In the genomic region with DNA sequence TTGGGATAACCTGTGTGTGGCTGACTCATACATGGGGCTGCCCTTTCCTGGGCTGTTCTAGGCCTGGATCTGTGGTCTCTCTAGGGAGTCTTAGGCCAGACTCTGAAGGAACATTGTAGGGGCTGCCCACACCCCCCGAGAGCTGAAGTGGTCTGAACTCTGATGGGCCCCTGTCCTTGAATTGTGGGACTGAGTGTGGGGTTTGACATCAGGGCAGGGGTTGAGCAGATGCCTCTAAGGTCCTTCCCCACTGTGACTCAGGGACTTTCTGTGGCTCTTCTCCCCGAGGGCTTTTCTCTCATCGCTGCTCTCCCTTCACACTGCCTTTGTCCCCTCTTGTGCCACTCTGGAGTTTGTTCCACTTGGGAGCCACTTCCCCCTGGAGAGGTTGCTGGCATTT, we compare ENCODE assay signal across 19 cellular contexts.
DNase-seq lines count a peak whose midpoint lies in the region; ATAC-seq, FAIRE-seq and TF ChIP-seq lines count a peak whose summit lies in the region.
"Had no signal": no experiment of that assay in that cellular context is flagged by ENCODE, and none has a peak within 500 bp of the region (broad histone marks: within the 10 kb centered on the region; RNA-seq: fewer than 3 reads in every experiment).

No MANE protein-coding gene starts in this region.

- TF ChIP-seq EP300 in upper lobe of left lung (IDR thresholded peaks at IDR 0.05), result no peak

- no peak overlapping the region for H3K4me3 ChIP-seq in RWPE2 (ENCODE audit: severe bottlenecking)
- no peak overlapping the region for H3K4me3 ChIP-seq in bronchial epithelial cell (ENCODE audit: low read depth, low read length)
- no peak overlapping the region for H3K4me3 ChIP-seq in neuronal stem cell (ENCODE audit: low read length in 2 of 2)
- no peak overlapping the region for H3K4me3 ChIP-seq in upper lobe of left lung
- H3K4me3 ChIP-seq: BLaER1 treated with 17β-estradiol and CSF1 and Interleukin-3, amounts not matched to agents 10 nM and 100 nM; GM12878; GM23338 had no signal

- H2BK120ac ChIP-seq in neuronal stem cell (ENCODE audit: low read depth, low read length), result no peak overlapping the region

- H3K9me3 ChIP-seq in RWPE2 (ENCODE audit: severe bottlenecking), result no peaks in the 10 kb centered on the region
- H3K9me3 ChIP-seq in neuronal stem cell (replicated peaks in 1 of 2; ENCODE audit: control insufficient read depth in 2 of 2, insufficient read depth in 1 of 2, low read depth in 1 of 2, low read length in 2 of 2), result no peaks in the 10 kb centered on the region
- no peaks in the 10 kb centered on the region for H3K9me3 ChIP-seq in upper lobe of left lung

- TF ChIP-seq CTCF in RWPE2 (IDR thresholded peaks at IDR 0.05; ENCODE audit: poor library complexity, severe bottlenecking) (no peak), bronchial epithelial cell (IDR thresholded peaks at IDR 0.05; ENCODE audit: insufficient read depth, low read length, severe bottlenecking) (no peak), upper lobe of left lung (IDR thresholded peaks at IDR 0.05) (no peak)

- peak overlapping the region; percentile 60 for H3K27ac Mint-ChIP-seq in stimulated activated naive B cell treated with anti-CD40 and anti-IgM and Interleukin-4, amounts not matched to agents 10 μg/mL and 1 μg/mL and 100 μg/mL, for 72 hours
- H3K27ac Mint-ChIP-seq: B cell; CD4-positive, CD25-positive, alpha-beta regulatory T cell; CD8-positive, alpha-beta memory T cell; GM23338 had no signal

- WGBS in neuronal stem cell (ENCODE audit: extremely low coverage in 2 of 2, insufficient read length in 2 of 2, insufficient replicate concordance in 1 of 2), 2 donors, result no CpG with 5 or more reads among the region's 3 CpGs
- WGBS in upper lobe of left lung, 2 donors, result 25 to 49% methylated on average over 2 to 3 of the region's 3 CpGs

- H3K4me1 ChIP-seq in RWPE2 (ENCODE audit: insufficient read depth, poor library complexity, severe bottlenecking) (no peaks in the 10 kb centered on the region), neuronal stem cell (ENCODE audit: control insufficient read depth in 2 of 2, insufficient read depth in 1 of 2, low read depth in 1 of 2, low read length in 2 of 2) (peaks cover 0 to 4% of the 10 kb centered on the region in 2 donors), upper lobe of left lung (no peaks in the 10 kb centered on the region)

- H3K9ac ChIP-seq in neuronal stem cell (ENCODE audit: low read depth, low read length, poor library complexity), result no peak overlapping the region
- H3K9ac ChIP-seq: BLaER1 treated with 17β-estradiol and CSF1 and Interleukin-3, amounts not matched to agents 10 nM and 100 nM had no signal

- no peak overlapping the region for H3K23ac ChIP-seq in neuronal stem cell (ENCODE audit: low read depth, low read length, poor library complexity)

- no peaks in the 10 kb centered on the region for H3K79me1 ChIP-seq in neuronal stem cell (ENCODE audit: low read depth, low read length)

- H3K4ac ChIP-seq in neuronal stem cell (ENCODE audit: low read length), result no peak overlapping the region

- H2BK5ac ChIP-seq in neuronal stem cell (ENCODE audit: low read length), result no peak overlapping the region

- peaks cover 0 to 2% of the 10 kb centered on the region in 2 donors for H3K36me3 Mint-ChIP-seq in stimulated activated naive B cell treated with anti-CD40 and anti-IgM and Interleukin-4, amounts not matched to agents 10 μg/mL and 1 μg/mL and 100 μg/mL, for 72 hours
- H3K36me3 Mint-ChIP-seq: CD4-positive, CD25-positive, alpha-beta regulatory T cell; CD8-positive, alpha-beta memory T cell had no signal

- H2BK15ac ChIP-seq in neuronal stem cell (ENCODE audit: low read length), result no peak overlapping the region

- no peak overlapping the region for H2AFZ ChIP-seq in neuronal stem cell (ENCODE audit: low read length)
- H2AFZ ChIP-seq: GM23338 had no signal

- H3K36me3 ChIP-seq in RWPE2 (ENCODE audit: low read depth) (no peaks in the 10 kb centered on the region), bronchial epithelial cell (ENCODE audit: control insufficient read depth, insufficient read depth, low read length) (no peaks in the 10 kb centered on the region), neuronal stem cell (replicated peaks in 1 of 2; ENCODE audit: control insufficient read depth in 2 of 2, insufficient read depth in 2 of 2, low read length in 2 of 2) (no peaks in the 10 kb centered on the region), upper lobe of left lung (no peaks in the 10 kb centered on the region)
- H3K36me3 ChIP-seq: BLaER1 treated with 17β-estradiol and CSF1 and Interleukin-3, amounts not matched to agents 10 nM and 100 nM had no signal

- no peak for TF ChIP-seq POLR2A in upper lobe of left lung (IDR thresholded peaks at IDR 0.05)

- peaks cover 14 to 24% of the 10 kb centered on the region in 2 donors for H3K27me3 Mint-ChIP-seq in stimulated activated naive B cell treated with anti-CD40 and anti-IgM and Interleukin-4, amounts not matched to agents 10 μg/mL and 1 μg/mL and 100 μg/mL, for 72 hours

- H3K4me2 ChIP-seq in neuronal stem cell (ENCODE audit: insufficient read depth, low read length, poor library complexity, severe bottlenecking), result no peak overlapping the region
- H3K4me2 ChIP-seq: BLaER1 treated with 17β-estradiol and CSF1 and Interleukin-3, amounts not matched to agents 10 nM and 100 nM; GM23338 had no signal

- peaks cover 1 to 4% of the 10 kb centered on the region in 2 donors for H3K9me3 Mint-ChIP-seq in stimulated activated naive B cell treated with anti-CD40 and anti-IgM and Interleukin-4, amounts not matched to agents 10 μg/mL and 1 μg/mL and 100 μg/mL, for 72 hours
- H3K9me3 Mint-ChIP-seq: GM23338 had no signal

- no peak overlapping the region for H2AK5ac ChIP-seq in neuronal stem cell (ENCODE audit: low read depth, low read length)

- no peak overlapping the region for H3K27ac ChIP-seq in RWPE2 (ENCODE audit: poor library complexity, severe bottlenecking)
- H3K27ac ChIP-seq in neuronal stem cell (replicated peaks; ENCODE audit: low read length), result no peak overlapping the region
- no peak overlapping the region for H3K27ac ChIP-seq in upper lobe of left lung
- H3K27ac ChIP-seq: BLaER1 treated with 17β-estradiol and CSF1 and Interleukin-3, amounts not matched to agents 10 nM and 100 nM had no signal

- no peak for FAIRE-seq in bronchial epithelial cell (lab: Jason Lieb, UNC)
- FAIRE-seq: GM12878, H54 had no signal

- no peaks in the 10 kb centered on the region for H3K4me1 Mint-ChIP-seq in stimulated activated naive B cell treated with anti-CD40 and anti-IgM and Interleukin-4, amounts not matched to agents 10 μg/mL and 1 μg/mL and 100 μg/mL, for 72 hours
- H3K4me1 Mint-ChIP-seq: B cell; CD4-positive, CD25-positive, alpha-beta regulatory T cell; CD8-positive, alpha-beta memory T cell had no signal

- H3K18ac ChIP-seq in neuronal stem cell (ENCODE audit: low read length), result no peak overlapping the region

- ATAC-seq in RWPE2 (ENCODE audit: low read depth) (peak; percentile 21; the same call in 1 of the 3 replicates), GM21723 (IDR thresholded peaks at IDR 0.05; ENCODE audit: unreplicated experiment) (no peak), upper lobe of left lung (ENCODE audit: low FRiP score in 2 of 2) (no peak)
- ATAC-seq in stimulated activated naive B cell treated with anti-CD40 and anti-IgM and Interleukin-4, amounts not matched to agents 10 μg/mL and 1 μg/mL and 100 μg/mL, for 72 hours (replicated peaks), result no peak

- H3K4me3 Mint-ChIP-seq in stimulated activated naive B cell treated with anti-CD40 and anti-IgM and Interleukin-4, amounts not matched to agents 10 μg/mL and 1 μg/mL and 100 μg/mL, for 72 hours, result no peak overlapping the region
- H3K4me3 Mint-ChIP-seq: B cell; CD4-positive, CD25-positive, alpha-beta regulatory T cell; CD8-positive, alpha-beta memory T cell; GM23338 had no signal

- no peak overlapping the region for H4K91ac ChIP-seq in neuronal stem cell (ENCODE audit: low read depth, low read length, poor library complexity)

- peak overlapping the region; percentile 51 for H3K14ac ChIP-seq in neuronal stem cell (ENCODE audit: low read length)

- H2BK12ac ChIP-seq in neuronal stem cell (ENCODE audit: low read length), result no peak overlapping the region

- H3K27me3 ChIP-seq in RWPE2 (ENCODE audit: insufficient read depth, poor library complexity, severe bottlenecking), result peaks cover 2% of the 10 kb centered on the region
- peaks cover 2% of the 10 kb centered on the region for H3K27me3 ChIP-seq in bronchial epithelial cell (ENCODE audit: control insufficient read depth, insufficient read depth, low read length)
- peaks cover 0 to 10% (median 0%) of the 10 kb centered on the region in 3 experiments for H3K27me3 ChIP-seq in neuronal stem cell (ENCODE audit: control insufficient read depth in 3 of 3, insufficient read depth in 3 of 3, low read depth in 1 of 3, low read length in 3 of 3)
- no peaks in the 10 kb centered on the region for H3K27me3 ChIP-seq in upper lobe of left lung
- H3K27me3 ChIP-seq: BLaER1 treated with 17β-estradiol and CSF1 and Interleukin-3, amounts not matched to agents 10 nM and 100 nM had no signal

- no peak for DNase-seq in RWPE2 (ENCODE audit: low spot score)
- DNase-seq in bronchial epithelial cell (ENCODE audit: low read depth), result peak; percentile 22
- DNase-seq in neuronal stem cell (ENCODE audit: low spot score), result no peak
- DNase-seq in stimulated activated naive B cell treated with anti-CD40 and anti-IgM and Interleukin-4, amounts not matched to agents 10 μg/mL and 1 μg/mL and 100 μg/mL, for 72 hours, result no peak
- no peak for DNase-seq in upper lobe of left lung
- DNase-seq: CD4-positive, CD25-positive, alpha-beta regulatory T cell; CD8-positive, alpha-beta memory T cell; COR-L47; DMS 273 treated with DMSO at 0.1 percent for 48 hours; DMS53; DND-41; EL; HCEC 1CT had no signal

- H4K8ac ChIP-seq in neuronal stem cell (ENCODE audit: low read depth, low read length), result no peak overlapping the region
